In genomic region chr2:113966832-113967231, GRCh38 we compare ENCODE assay signal across 11 cellular contexts.
DNase-seq lines count a peak whose midpoint lies in the region; FAIRE-seq and TF ChIP-seq lines count a peak whose summit lies in the region.
"Had no signal": no experiment of that assay in that cellular context is flagged by ENCODE, and none has a peak within 500 bp of the region (broad histone marks: within the 10 kb centered on the region; RNA-seq: fewer than 3 reads in every experiment).

No MANE protein-coding gene starts in this region.

- no peak for FAIRE-seq in small intestine (lab: Jason Lieb, UNC)

- TF ChIP-seq CTCF in LNCaP clone FGC (IDR thresholded peaks at IDR 0.05; ENCODE audit: control insufficient read depth, extremely low read depth, insufficient read depth) (no peak), esophagus muscularis mucosa (IDR thresholded peaks at IDR 0.05) (no peak)

- H3K27me3 ChIP-seq in small intestine (ENCODE audit: control insufficient read depth in 2 of 2, insufficient read depth in 2 of 2, low read length in 2 of 2), result no peaks in the 10 kb centered on the region
- no peaks in the 10 kb centered on the region for H3K27me3 ChIP-seq in esophagus muscularis mucosa
- H3K27me3 ChIP-seq: BE2C had no signal

- WGBS in small intestine, 3 donors, result 13 to 32% (median 29%) methylated on average over 5 of the region's 5 CpGs
- 42% methylated on average over 5 of the region's 5 CpGs for WGBS in esophagus muscularis mucosa

- intact Hi-C loops in esophagus muscularis mucosa (cut with DNase I), result no loop called here

- H3K9me3 Mint-ChIP-seq in activated naive CD4-positive, alpha-beta T cell treated with anti-CD3 and anti-CD28 coated beads, Interleukin-2, amount 50 U/mL, for 24 hours, result no peaks in the 10 kb centered on the region

- H3K4me1 ChIP-seq in small intestine (ENCODE audit: control insufficient read depth in 2 of 2, insufficient read depth in 1 of 2, low read depth in 1 of 2, low read length in 1 of 2) (peaks cover 0 to 3% of the 10 kb centered on the region in 2 donors), esophagus muscularis mucosa (peaks cover 0 to 9% (median 0%) of the 10 kb centered on the region in 4 donors)
- H3K4me1 ChIP-seq: BE2C had no signal

- TF ChIP-seq POLR2A in esophagus muscularis mucosa (IDR thresholded peaks at IDR 0.05; ENCODE audit: low read depth), result no peak

- H3K27me3 Mint-ChIP-seq in activated naive CD4-positive, alpha-beta T cell treated with anti-CD3 and anti-CD28 coated beads, Interleukin-2, amount 50 U/mL, for 24 hours, result no peaks in the 10 kb centered on the region

- no peak for DNase-seq in activated naive CD4-positive, alpha-beta T cell treated with anti-CD3 and anti-CD28 coated beads, Interleukin-2, amount 50 U/mL, for 16 hours
- DNase-seq in LNCaP clone FGC (ENCODE audit: low read depth) (peak; percentile 92), glomerular visceral epithelial cell (ENCODE audit: extremely low spot score) (peak; percentile 36), small intestine (peak; percentile 26), HuH-7 (ENCODE audit: low spot score) (no peak), esophagus muscularis mucosa (ENCODE audit: extremely low spot score) (no peak)
- no peak for DNase-seq in stimulated activated CD4-positive, alpha-beta T cell treated with anti-CD3 and anti-CD28 coated beads, Interleukin-15, amount 100 ng/mL, for 24 hours
- DNase-seq: BE2C, cortex of kidney, NCI-H82 had no signal

- H3K27ac ChIP-seq in small intestine (ENCODE audit: low read depth in 1 of 2, low read length in 1 of 2) (no peak overlapping the region), esophagus muscularis mucosa (replicated peaks in 1 of 4) (no peak overlapping the region)

- H3K4me3 ChIP-seq in LNCaP clone FGC (ENCODE audit: low read depth, low read length) (no peak overlapping the region), small intestine (ENCODE audit: low read depth in 1 of 2, low read length in 2 of 2) (no peak overlapping the region), esophagus muscularis mucosa (no peak overlapping the region)

- H3K4me3 Mint-ChIP-seq in activated naive CD4-positive, alpha-beta T cell treated with anti-CD3 and anti-CD28 coated beads, Interleukin-2, amount 50 U/mL, for 24 hours, result no peak overlapping the region

- H3K36me3 Mint-ChIP-seq in activated naive CD4-positive, alpha-beta T cell treated with anti-CD3 and anti-CD28 coated beads, Interleukin-2, amount 50 U/mL, for 24 hours, result peaks cover 4% of the 10 kb centered on the region

- H3K9me3 ChIP-seq in small intestine (ENCODE audit: control insufficient read depth, low read depth) (no peaks in the 10 kb centered on the region), esophagus muscularis mucosa (no peaks in the 10 kb centered on the region)
- H3K9me3 ChIP-seq: BE2C had no signal

- H3K36me3 ChIP-seq in small intestine (ENCODE audit: control insufficient read depth in 2 of 2, insufficient read depth in 2 of 2, low read length in 2 of 2), result peaks cover 0 to 2% of the 10 kb centered on the region in 2 donors
- H3K36me3 ChIP-seq in esophagus muscularis mucosa, result peaks cover 0 to 9% (median 4%) of the 10 kb centered on the region in 4 donors
- H3K36me3 ChIP-seq: BE2C had no signal

- peaks cover 25% of the 10 kb centered on the region for H3K4me1 Mint-ChIP-seq in activated naive CD4-positive, alpha-beta T cell treated with anti-CD3 and anti-CD28 coated beads, Interleukin-2, amount 50 U/mL, for 24 hours

- TF ChIP-seq EP300 in esophagus muscularis mucosa (IDR thresholded peaks at IDR 0.05), result no peak

- peak overlapping the region; percentile 68 for H3K27ac Mint-ChIP-seq in activated naive CD4-positive, alpha-beta T cell treated with anti-CD3 and anti-CD28 coated beads, Interleukin-2, amount 50 U/mL, for 24 hours

Comparison
In these comparisons a context has a peak if more than half of its experiments do, and no peak if none do; other contexts are left out.
1. DNase-seq: peak in LNCaP clone FGC (single experiment), glomerular visceral epithelial cell (single experiment) and small intestine (single experiment); none in activated naive CD4-positive, alpha-beta T cell treated with anti-CD3 and anti-CD28 coated beads, Interleukin-2, amount 50 U/mL, for 16 hours (single experiment), stimulated activated CD4-positive, alpha-beta T cell treated with anti-CD3 and anti-CD28 coated beads, Interleukin-15, amount 100 ng/mL, for 24 hours (single experiment), HuH-7 (single experiment) and esophagus muscularis mucosa (single experiment).